Comparison of ENCODE assay signal across 37 cellular contexts in genomic region chr10:75575940-75576339, GRCh38.
"Had no signal": no experiment of that assay in that cellular context is flagged by ENCODE, and none has a peak within 500 bp of the region (broad histone marks: within the 10 kb centered on the region; RNA-seq: fewer than 3 reads in every experiment).

No MANE protein-coding gene starts in this region.

- H3K27me3 Mint-ChIP-seq: activated B cell treated with CpG ODN at 0.5 μM for 24 hours; activated CD4-positive, alpha-beta T cell treated with anti-CD3 and anti-CD28 coated beads, Interleukin-2, amount 10 ng/mL, durations not matched to agents 24 days and 14 days; activated CD8-positive, alpha-beta T cell treated with anti-CD3 and anti-CD28 coated beads for 36 hours had no signal

- H3K36me3 Mint-ChIP-seq: activated CD4-positive, alpha-beta memory T cell treated with anti-CD3 and anti-CD28 coated beads for 36 hours; activated naive CD8-positive, alpha-beta T cell treated with anti-CD3 and anti-CD28 coated beads for 36 hours had no signal

- H3K27ac ChIP-seq: adrenal gland, body of pancreas, brain microvascular endothelial cell, breast epithelium, VCaP had no signal

- ATAC-seq: activated CD8-positive, alpha-beta T cell treated with anti-CD3 and anti-CD28 coated beads for 36 hours; activated naive CD4-positive, alpha-beta T cell treated with anti-CD3 and anti-CD28 coated beads, Interleukin-2, amount 50 U/mL, for 72 hours; activated T-cell treated with anti-CD3 and anti-CD28 coated beads, Interleukin-2, amount 50 U/mL, for 4 hours; activated T-cell treated with anti-CD3 and anti-CD28 coated beads, Interleukin-2, amount 50 U/mL, for 72 hours; activated T-helper 17 cell treated with anti-CD3 and anti-CD28 coated beads, Interleukin-2, amount 50 U/mL, for 72 hours; body of pancreas had no signal

- H3K27me3 ChIP-seq: adrenal gland, body of pancreas, brain microvascular endothelial cell, breast epithelium had no signal

- DNase-seq: activated B cell treated with CpG ODN at 0.5 μM for 24 hours; activated CD4-positive, alpha-beta memory T cell treated with anti-CD3 and anti-CD28 coated beads for 36 hours; activated CD4-positive, alpha-beta T cell treated with anti-CD3 and anti-CD28 coated beads for 4 hours; activated CD4-positive, alpha-beta T cell treated with anti-CD3 and anti-CD28 coated beads, Interleukin-2, amount 10 ng/mL, durations not matched to agents 24 days and 14 days; activated CD4-positive, alpha-beta T cell treated with anti-CD3 and anti-CD28 coated beads, Interleukin-2, amount 50 U/mL, for 1 hour; activated CD4-positive, alpha-beta T cell treated with anti-CD3 and anti-CD28 coated beads, Interleukin-2, amount 50 U/mL, for 4 hours; activated CD4-positive, CD25-positive, alpha-beta regulatory T cell treated with anti-CD3 and anti-CD28 coated beads, Interleukin-2, amount 50 U/mL, for 72 hours; activated CD8-positive, alpha-beta memory T cell treated with anti-CD3 and anti-CD28 coated beads, Interleukin-2, amount 50 U/mL, for 4 hours; activated CD8-positive, alpha-beta T cell treated with anti-CD3 and anti-CD28 coated beads for 36 hours; activated effector memory CD4-positive, alpha-beta T cell treated with anti-CD3 and anti-CD28 coated beads, Interleukin-2, amount 50 U/mL, for 16 hours; activated gamma-delta T cell treated with Interleukin-2 at 50 U/mL for 16 hours; activated naive CD4-positive, alpha-beta T cell; activated naive CD4-positive, alpha-beta T cell treated with anti-CD3 and anti-CD28 coated beads for 36 hours; activated naive CD4-positive, alpha-beta T cell treated with anti-CD3 and anti-CD28 coated beads, Interleukin-2, amount 50 U/mL, for 16 hours; activated naive CD8-positive, alpha-beta T cell treated with anti-CD3 and anti-CD28 coated beads for 36 hours; activated T-cell treated with anti-CD3 and anti-CD28 coated beads for 4 hours; activated T-cell treated with anti-CD3 and anti-CD28 coated beads, Interleukin-2, amount 50 U/mL, for 1 hour; activated T-cell treated with anti-CD3 and anti-CD28 coated beads, Interleukin-2, amount 50 U/mL, for 4 hours; activated T-cell treated with anti-CD3 and anti-CD28 coated beads, Interleukin-2, amount 50 U/mL, for 72 hours; adrenal gland; amniotic stem cell; aorta; body of pancreas; brain microvascular endothelial cell; caudate nucleus; cerebellar nuclear complex; T-helper 1 cell; T-helper 2 cell; T-helper 9 cell had no signal

- H3K4me3 ChIP-seq: adrenal gland, body of pancreas, breast epithelium had no signal

- H3K4me1 ChIP-seq: adrenal gland, body of pancreas, breast epithelium had no signal

- H3K36me3 ChIP-seq: adrenal gland, brain microvascular endothelial cell, breast epithelium had no signal

- H3K4me1 Mint-ChIP-seq: activated B cell treated with CpG ODN at 0.5 μM for 24 hours; activated CD4-positive, alpha-beta T cell treated with anti-CD3 and anti-CD28 coated beads, Interleukin-2, amount 10 ng/mL, durations not matched to agents 24 days and 14 days; activated naive CD8-positive, alpha-beta T cell treated with anti-CD3 and anti-CD28 coated beads for 36 hours; activated T-helper 17 cell treated with anti-CD3 and anti-CD28 coated beads, Interleukin-2, amount 50 U/mL, for 72 hours; central memory CD8-positive, alpha-beta T cell had no signal

- H3K4me3 Mint-ChIP-seq: activated B cell treated with CpG ODN at 0.5 μM for 24 hours; activated CD4-positive, alpha-beta memory T cell treated with anti-CD3 and anti-CD28 coated beads for 36 hours; activated CD4-positive, alpha-beta T cell treated with anti-CD3 and anti-CD28 coated beads, Interleukin-2, amount 10 ng/mL, durations not matched to agents 24 days and 14 days; activated CD8-positive, alpha-beta T cell treated with anti-CD3 and anti-CD28 coated beads for 36 hours; activated naive CD4-positive, alpha-beta T cell treated with anti-CD3 and anti-CD28 coated beads for 36 hours; activated naive CD8-positive, alpha-beta T cell treated with anti-CD3 and anti-CD28 coated beads for 36 hours; activated T-cell treated with anti-CD3 and anti-CD28 coated beads, Interleukin-2, amount 50 U/mL, for 4 hours; activated T-cell treated with anti-CD3 and anti-CD28 coated beads, Interleukin-2, amount 50 U/mL, for 72 hours; activated T-helper 1 cell treated with anti-CD3 and anti-CD28 coated beads, Interleukin-12 subunit alpha, Interleukin-12 subunit beta, Interleukin-2, Interleukin-4 antibody, amounts not matched to agents 30 ng/mL and 10 ng/mL and 1 ng/mL, durations not matched to agents 14 hours and 24 hours and 36 hours; activated T-helper 17 cell treated with anti-CD3 and anti-CD28 coated beads, Interleukin-2, amount 50 U/mL, for 72 hours; central memory CD8-positive, alpha-beta T cell; T-helper 1 cell treated with Interleukin-12 subunit alpha and Interleukin-12 subunit beta and Interleukin-4 antibody, amounts not matched to agents 30 μg/mL and 1 μg/mL, for 36 hours; T-helper 2 cell treated with Interferon-gamma antibody and Interleukin-4, amounts not matched to agents 5 μg/mL and 100 μg/mL, for 36 hours had no signal

- H3K27ac Mint-ChIP-seq: activated B cell treated with CpG ODN at 0.5 μM for 24 hours; activated CD4-positive, alpha-beta memory T cell treated with anti-CD3 and anti-CD28 coated beads for 36 hours; activated CD4-positive, alpha-beta T cell treated with anti-CD3 and anti-CD28 coated beads, Interleukin-2, amount 10 ng/mL, durations not matched to agents 24 days and 14 days; activated CD8-positive, alpha-beta T cell treated with anti-CD3 and anti-CD28 coated beads for 36 hours; activated naive CD4-positive, alpha-beta T cell treated with anti-CD3 and anti-CD28 coated beads for 36 hours; activated naive CD4-positive, alpha-beta T cell treated with anti-CD3 and anti-CD28 coated beads, Interleukin-2, amount 50 U/mL, for 72 hours; activated naive CD8-positive, alpha-beta T cell treated with anti-CD3 and anti-CD28 coated beads for 36 hours; activated T-cell treated with anti-CD3 and anti-CD28 coated beads, Interleukin-2, amount 50 U/mL, for 72 hours; activated T-helper 1 cell treated with anti-CD3 and anti-CD28 coated beads, Interleukin-12 subunit alpha, Interleukin-12 subunit beta, Interleukin-2, Interleukin-4 antibody, amounts not matched to agents 30 ng/mL and 10 ng/mL and 1 ng/mL, durations not matched to agents 14 hours and 24 hours and 36 hours; activated T-helper 17 cell treated with anti-CD3 and anti-CD28 coated beads, Interleukin-2, amount 50 U/mL, for 72 hours; T-helper 1 cell treated with Interleukin-12 subunit alpha and Interleukin-12 subunit beta and Interleukin-4 antibody, amounts not matched to agents 30 μg/mL and 1 μg/mL, for 36 hours; T-helper 2 cell treated with Interferon-gamma antibody and Interleukin-4, amounts not matched to agents 5 μg/mL and 100 μg/mL, for 36 hours had no signal
